In the genomic region with DNA sequence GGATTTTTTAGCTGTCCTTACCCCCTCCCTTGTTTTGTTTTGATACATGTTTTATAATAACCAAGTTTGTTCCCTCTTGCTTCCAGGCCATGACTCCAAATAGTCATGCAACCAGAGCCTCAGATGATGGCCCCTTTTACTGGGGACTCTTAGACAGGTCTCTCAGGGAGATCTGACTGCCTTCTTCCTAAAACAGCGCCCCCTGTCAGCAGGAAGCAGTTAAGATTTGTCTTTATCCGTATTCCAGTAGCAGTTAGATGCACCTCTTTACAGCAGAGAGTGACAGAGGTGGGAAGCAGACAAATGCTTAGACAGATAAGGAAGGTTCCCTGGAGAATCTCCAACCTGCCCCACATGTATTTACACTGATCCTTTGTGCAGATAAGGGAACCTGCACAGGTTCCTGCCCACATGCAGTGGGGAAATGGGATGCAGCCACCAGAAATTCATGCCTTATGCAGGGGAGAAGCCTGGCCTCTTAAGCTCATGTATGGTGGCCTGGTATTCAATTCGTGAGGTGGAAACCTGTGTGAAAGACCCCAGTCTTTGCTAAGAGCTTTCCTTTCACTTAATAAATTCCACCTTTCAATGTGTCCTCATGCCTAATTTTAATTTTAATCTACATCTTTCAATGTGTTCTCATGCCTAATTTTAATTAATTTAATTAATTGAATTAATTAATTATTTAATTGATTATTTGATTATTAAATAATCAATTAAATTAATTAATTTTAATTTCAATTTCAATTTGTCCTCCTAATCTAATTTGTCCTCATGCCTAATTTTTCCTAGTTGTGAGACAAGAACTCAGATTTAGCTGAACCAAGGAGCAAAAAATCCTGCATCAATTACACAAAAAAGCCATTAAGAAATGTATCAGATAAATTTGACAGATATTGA, we compare ENCODE assay signal across 1 cellular context.
TF ChIP-seq lines count a peak whose summit lies in the region.

No MANE protein-coding gene starts in this region.

TF ChIP-seq in GM12878, 131 proteins besides CTCF, POLR2A, EP300 and RAD21 (continued from another document):
- TF ChIP-seq PBX3 (IDR thresholded peaks at IDR 0.05; ENCODE audit: insufficient replicate concordance, low read depth, low read length) (no peak), STAT1 (conservative IDR thresholded peaks at IDR 0.05) (no peak), CBFB (IDR thresholded peaks at IDR 0.05; ENCODE audit: low read depth) (no peak), CUX1 (IDR thresholded peaks at IDR 0.05; ENCODE audit: insufficient replicate concordance, low read depth, low read length) (no peak), SUZ12 (IDR thresholded peaks at IDR 0.05; ENCODE audit: unreplicated experiment) (no peak), HCFC1 (IDR thresholded peaks at IDR 0.05; ENCODE audit: low read length) (no peak), NFYA (IDR thresholded peaks at IDR 0.05; ENCODE audit: borderline replicate concordance, low read depth, low read length) (no peak), ATF7 (IDR thresholded peaks at IDR 0.05; ENCODE audit: low read depth) (no peak), MXI1 (IDR thresholded peaks at IDR 0.05; ENCODE audit: low read depth, low read length) (no peak), RELA (IDR thresholded peaks at IDR 0.05; ENCODE audit: borderline replicate concordance, partially characterized antibody) (no peak), IRF4 (IDR thresholded peaks at IDR 0.05; ENCODE audit: low read depth, low read length) (no peak), GABPA (IDR thresholded peaks at IDR 0.05; ENCODE audit: low read depth) (no peak), FOXM1 (IDR thresholded peaks at IDR 0.05; ENCODE audit: low read depth, low read length) (no peak), PAX5 (IDR thresholded peaks at IDR 0.05; ENCODE audit: borderline replicate concordance, low read depth, low read length) (no peak)
- TF ChIP-seq, protein P1, sequence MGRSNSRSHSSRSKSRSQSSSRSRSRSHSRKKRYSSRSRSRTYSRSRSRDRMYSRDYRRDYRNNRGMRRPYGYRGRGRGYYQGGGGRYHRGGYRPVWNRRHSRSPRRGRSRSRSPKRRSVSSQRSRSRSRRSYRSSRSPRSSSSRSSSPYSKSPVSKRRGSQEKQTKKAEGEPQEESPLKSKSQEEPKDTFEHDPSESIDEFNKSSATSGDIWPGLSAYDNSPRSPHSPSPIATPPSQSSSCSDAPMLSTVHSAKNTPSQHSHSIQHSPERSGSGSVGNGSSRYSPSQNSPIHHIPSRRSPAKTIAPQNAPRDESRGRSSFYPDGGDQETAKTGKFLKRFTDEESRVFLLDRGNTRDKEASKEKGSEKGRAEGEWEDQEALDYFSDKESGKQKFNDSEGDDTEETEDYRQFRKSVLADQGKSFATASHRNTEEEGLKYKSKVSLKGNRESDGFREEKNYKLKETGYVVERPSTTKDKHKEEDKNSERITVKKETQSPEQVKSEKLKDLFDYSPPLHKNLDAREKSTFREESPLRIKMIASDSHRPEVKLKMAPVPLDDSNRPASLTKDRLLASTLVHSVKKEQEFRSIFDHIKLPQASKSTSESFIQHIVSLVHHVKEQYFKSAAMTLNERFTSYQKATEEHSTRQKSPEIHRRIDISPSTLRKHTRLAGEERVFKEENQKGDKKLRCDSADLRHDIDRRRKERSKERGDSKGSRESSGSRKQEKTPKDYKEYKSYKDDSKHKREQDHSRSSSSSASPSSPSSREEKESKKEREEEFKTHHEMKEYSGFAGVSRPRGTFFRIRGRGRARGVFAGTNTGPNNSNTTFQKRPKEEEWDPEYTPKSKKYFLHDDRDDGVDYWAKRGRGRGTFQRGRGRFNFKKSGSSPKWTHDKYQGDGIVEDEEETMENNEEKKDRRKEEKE (IDR thresholded peaks at IDR 0.05), result no peak
- TF ChIP-seq, protein P2, sequence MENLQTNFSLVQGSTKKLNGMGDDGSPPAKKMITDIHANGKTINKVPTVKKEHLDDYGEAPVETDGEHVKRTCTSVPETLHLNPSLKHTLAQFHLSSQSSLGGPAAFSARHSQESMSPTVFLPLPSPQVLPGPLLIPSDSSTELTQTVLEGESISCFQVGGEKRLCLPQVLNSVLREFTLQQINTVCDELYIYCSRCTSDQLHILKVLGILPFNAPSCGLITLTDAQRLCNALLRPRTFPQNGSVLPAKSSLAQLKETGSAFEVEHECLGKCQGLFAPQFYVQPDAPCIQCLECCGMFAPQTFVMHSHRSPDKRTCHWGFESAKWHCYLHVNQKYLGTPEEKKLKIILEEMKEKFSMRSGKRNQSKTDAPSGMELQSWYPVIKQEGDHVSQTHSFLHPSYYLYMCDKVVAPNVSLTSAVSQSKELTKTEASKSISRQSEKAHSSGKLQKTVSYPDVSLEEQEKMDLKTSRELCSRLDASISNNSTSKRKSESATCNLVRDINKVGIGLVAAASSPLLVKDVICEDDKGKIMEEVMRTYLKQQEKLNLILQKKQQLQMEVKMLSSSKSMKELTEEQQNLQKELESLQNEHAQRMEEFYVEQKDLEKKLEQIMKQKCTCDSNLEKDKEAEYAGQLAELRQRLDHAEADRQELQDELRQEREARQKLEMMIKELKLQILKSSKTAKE (IDR thresholded peaks at IDR 0.05; ENCODE audit: low read depth, poor library complexity, severe bottlenecking), result no peak
